29 cellular contexts compared by ENCODE assay signal in the genomic region with DNA sequence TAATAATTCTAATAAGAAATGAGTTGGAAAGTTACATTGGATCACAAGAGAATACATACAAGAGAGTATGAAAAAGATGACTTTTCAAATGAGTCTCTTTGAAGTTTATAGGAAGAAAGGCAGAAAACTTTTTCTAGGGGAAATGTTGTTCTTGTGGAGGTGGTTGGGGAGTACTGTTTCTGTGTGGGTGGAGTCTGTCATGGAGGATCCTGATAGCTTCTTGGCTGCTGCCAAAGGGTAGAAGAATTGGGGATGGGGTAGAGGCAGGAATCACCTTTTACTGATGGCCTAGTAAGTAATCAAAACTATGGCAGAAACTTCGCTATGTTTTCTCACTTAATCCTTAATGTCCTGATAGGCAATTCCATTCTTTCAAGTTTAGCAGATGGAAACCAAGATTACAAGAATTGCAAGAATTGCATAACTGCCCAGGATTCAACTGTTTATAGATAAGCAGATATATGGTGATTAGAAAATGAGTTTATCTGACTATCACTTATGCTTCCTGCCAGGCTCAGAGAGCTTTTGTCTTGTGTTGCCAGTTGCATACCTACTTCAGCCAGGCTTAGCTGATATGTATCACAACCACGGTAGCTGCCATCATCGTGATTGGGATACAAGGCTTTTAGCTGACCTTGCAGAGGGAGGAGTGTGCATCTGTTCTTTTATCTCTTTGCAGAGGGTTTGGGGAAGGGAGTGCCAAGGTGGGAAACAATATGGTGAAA.
"Had no signal": no experiment of that assay in that cellular context is flagged by ENCODE, and none has a peak within 500 bp of the region (broad histone marks: within the 10 kb centered on the region; RNA-seq: fewer than 3 reads in every experiment).

No MANE protein-coding gene starts in this region.

- H3K9me3 ChIP-seq: Peyer's patch, SJCRH30, SK-N-SH had no signal

- H3K27ac ChIP-seq: Peyer's patch, RWPE1, SJCRH30 had no signal

- H3K4me1 Mint-ChIP-seq: activated naive CD4-positive, alpha-beta T cell treated with anti-CD3 and anti-CD28 coated beads, Interleukin-2, amount 10 ng/mL, durations not matched to agents 7 days and 5 days had no signal

- H3K4me3 ChIP-seq: Peyer's patch, SJCRH30 had no signal

- H3K4me3 Mint-ChIP-seq: activated CD8-positive, alpha-beta T cell treated with anti-CD3 and anti-CD28 coated beads, Interleukin-2, amount 10 ng/mL, durations not matched to agents 7 days and 5 days; activated naive CD4-positive, alpha-beta T cell treated with anti-CD3 and anti-CD28 coated beads, Interleukin-2, amount 10 ng/mL, durations not matched to agents 7 days and 5 days; activated naive CD8-positive, alpha-beta T cell treated with anti-CD3 and anti-CD28 coated beads for 36 hours; activated T-cell treated with anti-CD3 and anti-CD28 coated beads, Interleukin-2, amount 50 U/mL, for 24 hours; activated T-helper 17 cell treated with anti-CD3 and anti-CD28 coated beads, Interleukin-2, amount 50 U/mL, for 72 hours; T-helper 1 cell treated with Interleukin-12 subunit alpha and Interleukin-12 subunit beta and Interleukin-4 antibody, amounts not matched to agents 30 μg/mL and 1 μg/mL, for 36 hours; WTC11 had no signal

- ATAC-seq: activated CD8-positive, alpha-beta T cell treated with anti-CD3 and anti-CD28 coated beads, Interleukin-2, amount 10 ng/mL, durations not matched to agents 7 days and 5 days; WTC11 had no signal

- DNase-seq: activated CD4-positive, alpha-beta T cell treated with anti-CD3 and anti-CD28 coated beads for 48 hours; activated CD4-positive, alpha-beta T cell treated with anti-CD3 and anti-CD28 coated beads, Interleukin-2, amount 50 U/mL, for 4 hours; activated CD4-positive, CD25-positive, alpha-beta regulatory T cell treated with anti-CD3 and anti-CD28 coated beads, Interleukin-2, amount 50 U/mL, for 72 hours; activated CD8-positive, alpha-beta T cell treated with anti-CD3 and anti-CD28 coated beads, Interleukin-2, amount 10 ng/mL, durations not matched to agents 7 days and 5 days; activated gamma-delta T cell treated with Interleukin-2 at 50 U/mL for 16 hours; activated naive CD4-positive, alpha-beta T cell treated with anti-CD3 and anti-CD28 coated beads, Interleukin-2, amount 10 ng/mL, durations not matched to agents 7 days and 5 days; activated naive CD8-positive, alpha-beta T cell treated with anti-CD3 and anti-CD28 coated beads for 36 hours; activated T-cell treated with anti-CD3 and anti-CD28 coated beads, Interleukin-2, amount 50 U/mL, for 24 hours; cerebellar nuclear complex; KG1; NCI-H1092 treated with DMSO at 0.1 percent for 48 hours; NCI-H1417 treated with DMSO at 0.1 percent for 48 hours; NCI-H1694; NCI-H2029; NCI-H2107; NCI-H2171 treated with DMSO at 0.1 percent for 48 hours; NCI-H226; NCI-H526; NCI-H82; NK-92 treated with Interleukin-12 subunit alpha and Interleukin-12 subunit beta, amount 100 ng/mL, for 24 hours; Peyer's patch; Right ventricle myocardium superior; SJCRH30; SK-N-SH; SW 1271 had no signal

- H3K27me3 Mint-ChIP-seq: activated naive CD4-positive, alpha-beta T cell treated with anti-CD3 and anti-CD28 coated beads, Interleukin-2, amount 10 ng/mL, durations not matched to agents 7 days and 5 days; activated T-cell treated with anti-CD3 and anti-CD28 coated beads, Interleukin-2, amount 50 U/mL, for 24 hours; activated T-helper 17 cell treated with anti-CD3 and anti-CD28 coated beads, Interleukin-2, amount 50 U/mL, for 72 hours had no signal

- H3K9me3 Mint-ChIP-seq: activated naive CD4-positive, alpha-beta T cell treated with anti-CD3 and anti-CD28 coated beads, Interleukin-2, amount 10 ng/mL, durations not matched to agents 7 days and 5 days; activated naive CD8-positive, alpha-beta T cell treated with anti-CD3 and anti-CD28 coated beads for 36 hours; activated T-cell treated with anti-CD3 and anti-CD28 coated beads, Interleukin-2, amount 50 U/mL, for 24 hours; activated T-helper 17 cell treated with anti-CD3 and anti-CD28 coated beads, Interleukin-2, amount 50 U/mL, for 72 hours; T-helper 1 cell treated with Interleukin-12 subunit alpha and Interleukin-12 subunit beta and Interleukin-4 antibody, amounts not matched to agents 30 μg/mL and 1 μg/mL, for 36 hours; WTC11 had no signal

- H3K27me3 ChIP-seq: Peyer's patch, SJCRH30 had no signal

- H3K36me3 ChIP-seq: Peyer's patch, SJCRH30 had no signal

- H3K27ac Mint-ChIP-seq: activated CD8-positive, alpha-beta T cell treated with anti-CD3 and anti-CD28 coated beads, Interleukin-2, amount 10 ng/mL, durations not matched to agents 7 days and 5 days; activated naive CD4-positive, alpha-beta T cell treated with anti-CD3 and anti-CD28 coated beads, Interleukin-2, amount 10 ng/mL, durations not matched to agents 7 days and 5 days; activated naive CD8-positive, alpha-beta T cell treated with anti-CD3 and anti-CD28 coated beads for 36 hours; activated T-cell treated with anti-CD3 and anti-CD28 coated beads, Interleukin-2, amount 50 U/mL, for 24 hours; activated T-helper 17 cell treated with anti-CD3 and anti-CD28 coated beads, Interleukin-2, amount 50 U/mL, for 72 hours; T-helper 1 cell treated with Interleukin-12 subunit alpha and Interleukin-12 subunit beta and Interleukin-4 antibody, amounts not matched to agents 30 μg/mL and 1 μg/mL, for 36 hours; WTC11 had no signal

- H3K4me2 ChIP-seq: SK-N-SH had no signal

- H3K36me3 Mint-ChIP-seq: activated naive CD4-positive, alpha-beta T cell treated with anti-CD3 and anti-CD28 coated beads, Interleukin-2, amount 10 ng/mL, durations not matched to agents 7 days and 5 days; activated naive CD8-positive, alpha-beta T cell treated with anti-CD3 and anti-CD28 coated beads for 36 hours; WTC11 had no signal

- H3K4me1 ChIP-seq: Peyer's patch, SJCRH30 had no signal

- H3K9ac ChIP-seq: SK-N-SH had no signal
